Comparison of ENCODE assay signal across 1 cellular context in genomic region chr4:71430609-71431008, GRCh38.
TF ChIP-seq lines count a peak whose summit lies in the region.

No MANE protein-coding gene starts in this region.

TF ChIP-seq in IMR-90, 13 proteins besides CTCF, POLR2A, EP300 and RAD21:
- TF ChIP-seq NFE2L2 (IDR thresholded peaks at IDR 0.05; ENCODE audit: low read depth, low read length) (no peak), FOS (IDR thresholded peaks at IDR 0.05; ENCODE audit: low read depth, low read length) (no peak), RCOR1 (IDR thresholded peaks at IDR 0.05; ENCODE audit: insufficient replicate concordance, low read length) (no peak), MAFK (IDR thresholded peaks at IDR 0.05; ENCODE audit: low read depth, low read length) (no peak), CEBPB (IDR thresholded peaks at IDR 0.05; ENCODE audit: low read depth, low read length) (no peak), ELK1 (IDR thresholded peaks at IDR 0.05; ENCODE audit: borderline replicate concordance, low read depth, low read length) (no peak), SMC3 (IDR thresholded peaks at IDR 0.05; ENCODE audit: low read depth, low read length) (no peak), MAZ (IDR thresholded peaks at IDR 0.05; ENCODE audit: borderline replicate concordance, low read depth, low read length) (no peak), MXI1 (IDR thresholded peaks at IDR 0.05; ENCODE audit: borderline replicate concordance, low read depth, low read length) (no peak), CHD1 (IDR thresholded peaks at IDR 0.05; ENCODE audit: low read depth, low read length) (no peak), RFX5 (IDR thresholded peaks at IDR 0.05; ENCODE audit: low read depth, low read length) (no peak), BHLHE40 (IDR thresholded peaks at IDR 0.05; ENCODE audit: low read depth, low read length) (no peak), USF2 (IDR thresholded peaks at IDR 0.05; ENCODE audit: low read depth, low read length) (no peak)
